ENCODE assay signal across 9 cellular contexts in genomic region chr2:174606336-174606735, GRCh38. TPM values are rescaled to one million over a fixed set of nuclear protein-coding genes. Genes with fewer than 3 reads are reported as not detected.
A peak's percentile ranks its signal among the peaks of the same experiment; 100 is the strongest.
DNase-seq lines count a peak whose midpoint lies in the region; ATAC-seq and TF ChIP-seq lines count a peak whose summit lies in the region.
"Had no signal": no experiment of that assay in that cellular context is flagged by ENCODE, and none has a peak within 500 bp of the region (broad histone marks: within the 10 kb centered on the region; RNA-seq: fewer than 3 reads in every experiment).

No MANE protein-coding gene starts in this region.

- peak overlapping the region; percentile 68 for H3K27ac ChIP-seq in vagina

- no peaks in the 10 kb centered on the region for H3K36me3 ChIP-seq in vagina

- DNase-seq in AG08396 (ENCODE audit: low spot score) (peak; percentile 58), HFF-Myc (ENCODE audit: extremely low read depth, low read depth) (peak; percentile 73), fibroblast of villous mesenchyme (ENCODE audit: low read depth) (peak; percentile 63), vagina (ENCODE audit: extremely low spot score in 2 of 2) (no peak), NCI-H146 (lab: John Stamatoyannopoulos, UW) (no peak), islet precursor cell (no peak)
- peak; percentile 60 for DNase-seq in activated CD4-positive, alpha-beta T cell treated with anti-CD3 and anti-CD28 coated beads for 48 hours
- DNase-seq: right cardiac atrium had no signal

- TF ChIP-seq CTCF in HFF-Myc (IDR thresholded peaks at IDR 0.05; ENCODE audit: low read depth, low read length, missing control alignments) (no peak), fibroblast of villous mesenchyme (IDR thresholded peaks at IDR 0.05; ENCODE audit: insufficient read depth, low read depth, low read length) (no peak), vagina (IDR thresholded peaks at IDR 0.05) (no peak)

- ATAC-seq in GM21786 (IDR thresholded peaks at IDR 0.05; ENCODE audit: unreplicated experiment): no peak

- H3K4me1 ChIP-seq in vagina: peaks cover 66% of the 10 kb centered on the region

- no peaks in the 10 kb centered on the region for H3K27me3 ChIP-seq in vagina

- no peaks in the 10 kb centered on the region for H3K9me3 ChIP-seq in vagina

- no peak overlapping the region for H3K4me3 ChIP-seq in HFF-Myc (replicated peaks; ENCODE audit: low read depth, low read length)
- H3K4me3 ChIP-seq in fibroblast of villous mesenchyme (ENCODE audit: low read depth, low read length): no peak overlapping the region
- no peak overlapping the region for H3K4me3 ChIP-seq in vagina

- intact Hi-C loops in vagina (cut with DNase I): no loop called here

- TF ChIP-seq POLR2A in vagina (IDR thresholded peaks at IDR 0.05): no peak

RNA-seq across cellular contexts. Expression of gene WIPF1, which starts 8.7 kb away (rescaled TPM):
- total RNA-seq in fibroblast of villous mesenchyme (13.0 and 15.1 TPM in 2 replicates), vagina (20.4 TPM)

Comparison
In these comparisons a context has a peak if more than half of its experiments do, and no peak if none do; other contexts are left out.
1. DNase-seq: peak in AG08396 (single experiment), HFF-Myc (single experiment), activated CD4-positive, alpha-beta T cell treated with anti-CD3 and anti-CD28 coated beads for 48 hours (single experiment) and fibroblast of villous mesenchyme (single experiment); none in vagina (0 of 2), NCI-H146 (single experiment) and islet precursor cell (single experiment).